ENCODE assay signal across 9 cellular contexts in genomic region chr10:118669020-118669766, GRCh38.
DNase-seq lines count a peak whose midpoint lies in the region; ATAC-seq lines count a peak whose summit lies in the region.
"Had no signal": no experiment of that assay in that cellular context is flagged by ENCODE, and none has a peak within 500 bp of the region (broad histone marks: within the 10 kb centered on the region; RNA-seq: fewer than 3 reads in every experiment).

No MANE protein-coding gene starts in this region.

- H3K4me1 ChIP-seq in BLaER1 (peaks cover 25% of the 10 kb centered on the region), Karpas-422 (ENCODE audit: low read length) (peaks cover 9% of the 10 kb centered on the region)

- DNase-seq in Karpas-422: peak; percentile 45
- DNase-seq in cerebellar cortex (ENCODE audit: low spot score): peak; percentile 14
- peak; percentile 34 for DNase-seq in mucosa of gallbladder (ENCODE audit: low spot score)
- DNase-seq in cortex of kidney (lab: John Stamatoyannopoulos, UW): no peak
- DNase-seq in germinal center (ENCODE audit: low spot score): no peak
- DNase-seq in A172 (ENCODE audit: low spot score): no peak
- DNase-seq: stimulated activated CD4-positive, alpha-beta T cell treated with anti-CD3 and anti-CD28 coated beads, Interleukin-15, amount 100 ng/mL, for 24 hours had no signal

- H3K36me3 ChIP-seq in BLaER1 (peaks cover 1% of the 10 kb centered on the region; the same call in 1 of the 2 replicates), Karpas-422 (ENCODE audit: insufficient read depth, low read length) (no peaks in the 10 kb centered on the region; the same call in 1 of the 2 replicates)

- H3K9ac ChIP-seq in BLaER1 (peak overlapping the region; percentile 55; the same call in 1 of the 2 replicates), Karpas-422 (ENCODE audit: low read length) (no peak overlapping the region)

- H3K9me2 ChIP-seq in Karpas-422 (replicated peaks; ENCODE audit: insufficient read depth, low read length): no peaks in the 10 kb centered on the region

- H3K4me2 ChIP-seq in BLaER1 (peak overlapping the region; percentile 66), Karpas-422 (ENCODE audit: low read depth, low read length, poor library complexity, severe bottlenecking) (no peak overlapping the region)

- H3K79me2 ChIP-seq in Karpas-422 (ENCODE audit: low read length): no peaks in the 10 kb centered on the region

- no peak overlapping the region for H3K4me3 ChIP-seq in BLaER1
- H3K4me3 ChIP-seq in Karpas-422 (ENCODE audit: low read length): no peak overlapping the region

- H2AFZ ChIP-seq in Karpas-422 (ENCODE audit: low read length): no peak overlapping the region

- H3K27me3 ChIP-seq in BLaER1 (no peaks in the 10 kb centered on the region), Karpas-422 (ENCODE audit: low read length) (no peaks in the 10 kb centered on the region)

- no peaks in the 10 kb centered on the region for H3K9me3 ChIP-seq in BLaER1
- H3K9me3 ChIP-seq in Karpas-422 (ENCODE audit: low read length): no peaks in the 10 kb centered on the region

- no peak overlapping the region for H3K27ac ChIP-seq in BLaER1
- no peak overlapping the region for H3K27ac ChIP-seq in Karpas-422 (ENCODE audit: low read length)

- H4K20me1 ChIP-seq in BLaER1 (no peaks in the 10 kb centered on the region), Karpas-422 (ENCODE audit: insufficient read depth, low read depth, low read length) (peaks cover 4% of the 10 kb centered on the region; the same call in 1 of the 2 replicates)

- no peak for ATAC-seq in HG03378 (IDR thresholded peaks at IDR 0.05; ENCODE audit: unreplicated experiment)

Comparison
In these comparisons a context has a peak if more than half of its experiments do, and no peak if none do; other contexts are left out.
1. DNase-seq: peak in Karpas-422 (single experiment), cerebellar cortex (single experiment) and mucosa of gallbladder (single experiment); none in cortex of kidney (single experiment), germinal center (single experiment) and A172 (single experiment).